ENCODE assay signal across 9 cellular contexts in genomic region chr9:92609142-92609500, GRCh38.
DNase-seq lines count a peak whose midpoint lies in the region; ATAC-seq and TF ChIP-seq lines count a peak whose summit lies in the region.
"Had no signal": no experiment of that assay in that cellular context is flagged by ENCODE, and none has a peak within 500 bp of the region (broad histone marks: within the 10 kb centered on the region; RNA-seq: fewer than 3 reads in every experiment).

No MANE protein-coding gene starts in this region.

- H3K27ac Mint-ChIP-seq in chondrocyte (ENCODE audit: unreplicated experiment), result peak overlapping the region; percentile 93
- no peak overlapping the region for H3K27ac Mint-ChIP-seq in activated naive CD4-positive, alpha-beta T cell treated with anti-CD3 and anti-CD28 coated beads for 36 hours
- H3K27ac Mint-ChIP-seq: B cell had no signal

- ATAC-seq in GM21528 (IDR thresholded peaks at IDR 0.05; ENCODE audit: low FRiP score, unreplicated experiment), result no peak

- TF ChIP-seq CTCF in chondrocyte (IDR thresholded peaks at IDR 0.05) (no peak), uterus (IDR thresholded peaks at IDR 0.05) (no peak)

- no peak overlapping the region for H3K4me3 Mint-ChIP-seq in chondrocyte (ENCODE audit: unreplicated experiment)
- no peak overlapping the region for H3K4me3 Mint-ChIP-seq in activated naive CD4-positive, alpha-beta T cell treated with anti-CD3 and anti-CD28 coated beads for 36 hours
- H3K4me3 Mint-ChIP-seq: B cell had no signal

- H3K9me3 ChIP-seq in mesodermal cell (ENCODE audit: control insufficient read depth, low read length) (peaks cover 16% of the 10 kb centered on the region), uterus (no peaks in the 10 kb centered on the region)

- peaks cover 48% of the 10 kb centered on the region for H3K4me1 Mint-ChIP-seq in chondrocyte (ENCODE audit: low read depth)
- no peaks in the 10 kb centered on the region for H3K4me1 Mint-ChIP-seq in activated naive CD4-positive, alpha-beta T cell treated with anti-CD3 and anti-CD28 coated beads for 36 hours (ENCODE audit: low read depth)
- H3K4me1 Mint-ChIP-seq: B cell had no signal

- DNase-seq in NCI-H748 (lab: John Stamatoyannopoulos, UW; ENCODE audit: unreplicated experiment) (peak; percentile 10), NCI-H748 treated with DMSO at 0.1 percent for 48 hours (lab: John Stamatoyannopoulos, UW) (no peak), chondrocyte (ENCODE audit: low spot score) (no peak), uterus (no peak)
- DNase-seq in activated naive CD4-positive, alpha-beta T cell treated with Interleukin-2 at 50 U/mL for 16 hours, result no peak
- DNase-seq in activated naive CD4-positive, alpha-beta T cell treated with anti-CD3 and anti-CD28 coated beads for 36 hours, result no peak

- TF ChIP-seq POLR2A in uterus (IDR thresholded peaks at IDR 0.05), result no peak

- H3K36me3 Mint-ChIP-seq in chondrocyte (ENCODE audit: low read depth), result peaks cover 21% of the 10 kb centered on the region
- H3K36me3 Mint-ChIP-seq in activated naive CD4-positive, alpha-beta T cell treated with anti-CD3 and anti-CD28 coated beads for 36 hours (ENCODE audit: low read depth), result peaks cover 3% of the 10 kb centered on the region

- H3K4me3 ChIP-seq in mesodermal cell (ENCODE audit: extremely low read depth, insufficient read depth, low read length, poor library complexity, severe bottlenecking) (no peak overlapping the region), uterus (no peak overlapping the region)

- H3K27me3 ChIP-seq in uterus, result no peaks in the 10 kb centered on the region

- peak overlapping the region; percentile 36 for H3K27ac ChIP-seq in mesodermal cell (ENCODE audit: low read depth, low read length, severe bottlenecking)
- peak overlapping the region; percentile 68 to 82 for H3K27ac ChIP-seq in uterus

- H3K36me3 ChIP-seq in mesodermal cell (ENCODE audit: control insufficient read depth, insufficient read depth, low read length) (peaks cover 31% of the 10 kb centered on the region), uterus (no peaks in the 10 kb centered on the region)

- CTCF ChIA-PET in activated naive CD4-positive, alpha-beta T cell treated with anti-CD3 and anti-CD28 coated beads for 36 hours (lab: Charles Lee), result no interaction called here

- intact Hi-C loops in uterus (cut with DNase I; ENCODE audit: low total_unique reads), result no loop called here
- intact Hi-C loops in activated naive CD4-positive, alpha-beta T cell treated with anti-CD3 and anti-CD28 coated beads for 36 hours (cut with micrococcal nuclease), result no loop called here

- H3K27me3 Mint-ChIP-seq in chondrocyte (ENCODE audit: low read depth), result no peaks in the 10 kb centered on the region
- no peaks in the 10 kb centered on the region for H3K27me3 Mint-ChIP-seq in activated naive CD4-positive, alpha-beta T cell treated with anti-CD3 and anti-CD28 coated beads for 36 hours (ENCODE audit: low read depth)
- H3K27me3 Mint-ChIP-seq: B cell had no signal

- 81 to 92% methylated on average over 2 to 4 of the region's 5 CpGs for WGBS in mesodermal cell (ENCODE audit: insufficient coverage in 2 of 2), 2 experiments

- H3K4me1 ChIP-seq in mesodermal cell (ENCODE audit: control insufficient read depth, insufficient read depth, low read length, poor library complexity, severe bottlenecking) (no peaks in the 10 kb centered on the region), uterus (no peaks in the 10 kb centered on the region)

- H3K9me3 Mint-ChIP-seq in chondrocyte (ENCODE audit: low read depth), result peaks cover 7% of the 10 kb centered on the region
- peaks cover 9% of the 10 kb centered on the region for H3K9me3 Mint-ChIP-seq in activated naive CD4-positive, alpha-beta T cell treated with anti-CD3 and anti-CD28 coated beads for 36 hours
